9 cellular contexts compared by ENCODE assay signal in the genomic region with DNA sequence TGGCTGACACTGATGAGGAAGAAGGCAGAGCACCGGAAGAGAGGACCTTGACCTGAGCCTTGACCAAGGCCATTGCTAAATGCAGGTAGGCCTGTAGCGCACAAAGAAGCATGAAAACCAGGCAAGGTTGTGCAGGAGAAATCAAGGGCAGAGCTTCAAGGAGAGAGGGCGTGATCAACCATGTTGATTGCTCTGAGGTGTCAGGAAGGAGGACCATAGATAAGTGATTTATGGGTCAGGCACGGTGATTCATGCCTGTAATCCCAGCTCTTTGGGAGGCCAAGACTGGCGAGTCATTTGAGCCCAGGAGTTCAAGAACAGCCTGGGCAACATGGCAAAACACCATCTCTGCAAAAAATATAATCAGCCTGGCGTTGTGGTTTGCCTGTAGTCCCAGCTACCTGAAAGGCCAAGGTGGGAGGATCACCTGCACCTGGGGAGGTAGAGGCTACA. TPM values are rescaled to one million over a fixed set of nuclear protein-coding genes. Genes with fewer than 3 reads are reported as not detected.
DNase-seq lines count a peak whose midpoint lies in the region; ATAC-seq and TF ChIP-seq lines count a peak whose summit lies in the region.
"Had no signal": no experiment of that assay in that cellular context is flagged by ENCODE, and none has a peak within 500 bp of the region (broad histone marks: within the 10 kb centered on the region; RNA-seq: fewer than 3 reads in every experiment).

No MANE protein-coding gene starts in this region.

- no peaks in the 10 kb centered on the region for H3K27me3 ChIP-seq in colonic mucosa

- H3K4me3 Mint-ChIP-seq in naive B cell, result peak overlapping the region in 1 of 8 donors; percentile 61

- H3K27ac Mint-ChIP-seq in naive B cell, result peak overlapping the region in 4 of 6 donors; percentile 1 to 71 (median 40)

- peak overlapping the region; percentile 42 for H3K27ac ChIP-seq in colonic mucosa

- H3K27me3 Mint-ChIP-seq in naive B cell, result peaks cover 0 to 11% (median 0%) of the 10 kb centered on the region in 3 donors

- ATAC-seq in naive B cell (ENCODE audit: low read depth in 2 of 2), result no peak
- no peak for ATAC-seq in HG02678 (IDR thresholded peaks at IDR 0.05; ENCODE audit: unreplicated experiment)

- H3K4me3 ChIP-seq in colonic mucosa, result no peak overlapping the region

- H3K4me1 ChIP-seq in colonic mucosa, result peaks cover 15% of the 10 kb centered on the region

- H3K4me1 Mint-ChIP-seq in naive B cell, result peaks cover 54 to 84% (median 69%) of the 10 kb centered on the region in 3 donors

- TF ChIP-seq CTCF in colonic mucosa (IDR thresholded peaks at IDR 0.05), result no peak

- H3K9me3 ChIP-seq in colonic mucosa, result no peaks in the 10 kb centered on the region

- H3K9me3 Mint-ChIP-seq in naive B cell, result no peaks in the 10 kb centered on the region

- no peak overlapping the region for H3K9ac ChIP-seq in colonic mucosa (ENCODE audit: low read depth in 2 of 2, low read length in 2 of 2)

- no peaks in the 10 kb centered on the region for H3K36me3 ChIP-seq in colonic mucosa

- DNase-seq in ELR (ENCODE audit: low read depth), result peak; percentile 83
- peak; percentile 59 for DNase-seq in MV-4-11 (lab: John Stamatoyannopoulos, UW)
- DNase-seq in colonic mucosa, result peak; percentile 57
- DNase-seq in naive B cell, result no peak
- DNase-seq in UCSD-AML1 (lab: John Stamatoyannopoulos, UW; ENCODE audit: unreplicated experiment), result no peak
- DNase-seq in cerebellum (ENCODE audit: low spot score), result no peak
- DNase-seq in OCI-M1 (lab: John Stamatoyannopoulos, UW), result no peak
- DNase-seq: stimulated activated naive CD4-positive, alpha-beta T cell had no signal

- H3K36me3 Mint-ChIP-seq in naive B cell, result peaks cover 1 to 7% of the 10 kb centered on the region in 2 donors

- intact Hi-C loops in colonic mucosa (cut with DNase I), result no loop called here

RNA-seq across cellular contexts. Expression of a gene that starts 12.4 kb away (rescaled TPM):
- total RNA-seq in colonic mucosa (10 to 100 TPM; 57.3 to 67.4 TPM), cerebellum (131 TPM)
- polyA plus RNA-seq in naive B cell (ENCODE audit: low read depth in 6 of 6), result 10 to 100 TPM in 2 of 6 donors, 1 to 10 TPM in 4; 1.6 to 18.1 (median 8.0) TPM

Comparison
In these comparisons a context has a peak if more than half of its experiments do, and no peak if none do; other contexts are left out.
1. DNase-seq: peak in ELR (single experiment), MV-4-11 (single experiment) and colonic mucosa (single experiment); none in naive B cell (single experiment), UCSD-AML1 (single experiment), cerebellum (single experiment) and OCI-M1 (single experiment).